Comparison of ENCODE assay signal across 20 cellular contexts in genomic region chr4:1819816-1820215, GRCh38. TPM values are rescaled to one million over a fixed set of nuclear protein-coding genes. Genes with fewer than 3 reads are reported as not detected.
"Had no signal": no experiment of that assay in that cellular context is flagged by ENCODE, and none has a peak within 500 bp of the region (broad histone marks: within the 10 kb centered on the region; RNA-seq: fewer than 3 reads in every experiment).

No MANE protein-coding gene starts in this region.

- H3K27ac Mint-ChIP-seq: memory B cell; mesothelial cell of epicardium; natural killer cell treated with Interleukin-12 subunit alpha and Interleukin-12 subunit beta and Interleukin-15 and Interleukin-18, amount 100 ng/mL, for 72 hours; type B pancreatic cell had no signal

- H3K4me1 Mint-ChIP-seq: memory B cell, mesothelial cell of epicardium had no signal

- H3K9me3 ChIP-seq: heart right ventricle, left ventricle myocardium inferior, lower lobe of right lung, stomach had no signal

- H3K4me3 ChIP-seq: dorsolateral prefrontal cortex, heart right ventricle, left ventricle myocardium inferior, lower lobe of right lung, skin epidermis, stomach had no signal

- H3K27me3 ChIP-seq: dorsolateral prefrontal cortex, heart right ventricle, stomach had no signal

- H3K4me3 Mint-ChIP-seq: memory B cell; mesothelial cell of epicardium; natural killer cell treated with Interleukin-12 subunit alpha and Interleukin-12 subunit beta and Interleukin-15 and Interleukin-18, amount 100 ng/mL, for 72 hours; type B pancreatic cell had no signal

- H3K4me1 ChIP-seq: heart right ventricle, left ventricle myocardium inferior had no signal

- DNase-seq: cortex of kidney; effector CD8-positive, alpha-beta T cell; heart right ventricle; kidney; left cardiac atrium; left ventricle myocardium inferior; lower lobe of right lung; stimulated activated CD4-positive, alpha-beta T cell treated with anti-CD3 and anti-CD28 coated beads, Interleukin-2, amount 100 ng/mL, for 24 hours; stimulated activated CD4-positive, alpha-beta T cell treated with anti-CD3 and anti-CD28 coated beads, Interleukin-4, amount 100 ng/mL, for 4 hours; stimulated activated naive CD4-positive, alpha-beta T cell had no signal

- ATAC-seq: esophagus mucosa; lower lobe of right lung; natural killer cell treated with Interleukin-12 subunit alpha and Interleukin-12 subunit beta and Interleukin-15 and Interleukin-18, amount 100 ng/mL, for 72 hours; sciatic nerve had no signal

- H3K27me3 Mint-ChIP-seq: memory B cell; natural killer cell treated with Interleukin-12 subunit alpha and Interleukin-12 subunit beta and Interleukin-15 and Interleukin-18, amount 100 ng/mL, for 72 hours; type B pancreatic cell had no signal

- H3K27ac ChIP-seq: heart right ventricle, left ventricle myocardium inferior, lower lobe of right lung, skin epidermis, stomach had no signal

- H3K9me3 Mint-ChIP-seq: memory B cell; mesothelial cell of epicardium; natural killer cell treated with Interleukin-12 subunit alpha and Interleukin-12 subunit beta and Interleukin-15 and Interleukin-18, amount 100 ng/mL, for 72 hours; type B pancreatic cell had no signal

RNA-seq across cellular contexts. Expression of gene FGFR3, which starts 26.7 kb away (rescaled TPM):
- total RNA-seq: myocyte; natural killer cell treated with Interleukin-12 subunit alpha and Interleukin-12 subunit beta and Interleukin-15 and Interleukin-18, amount 100 ng/mL, for 72 hours had no signal
